ENCODE assay signal across 10 cellular contexts in genomic region chr1:195195423-195196057, GRCh38.
DNase-seq lines count a peak whose midpoint lies in the region; ATAC-seq and TF ChIP-seq lines count a peak whose summit lies in the region.
"Had no signal": no experiment of that assay in that cellular context is flagged by ENCODE, and none has a peak within 500 bp of the region (broad histone marks: within the 10 kb centered on the region; RNA-seq: fewer than 3 reads in every experiment).

No MANE protein-coding gene starts in this region.

- H4K20me1 ChIP-seq in GM23248 (ENCODE audit: insufficient read depth): no peaks in the 10 kb centered on the region

- H3K27ac Mint-ChIP-seq in natural killer cell treated with Interleukin-12 subunit alpha and Interleukin-12 subunit beta and Interleukin-15 and Interleukin-18, amount 100 ng/mL, for 72 hours: no peak overlapping the region
- H3K27ac Mint-ChIP-seq in natural killer cell: no peak overlapping the region
- H3K27ac Mint-ChIP-seq in stimulated activated effector memory CD8-positive, alpha-beta T cell treated with anti-CD3 and anti-CD28 coated beads, Interleukin-12 subunit alpha, Interleukin-12 subunit beta, amount 100 ng/mL, for 72 hours: no peak overlapping the region
- H3K27ac Mint-ChIP-seq: neural progenitor cell had no signal

- peaks cover 3% of the 10 kb centered on the region; the same call in 1 of the 2 replicates for H3K9me2 ChIP-seq in GM23248 (ENCODE audit: insufficient read depth)

- DNase-seq in natural killer cell treated with Interleukin-12 subunit alpha and Interleukin-12 subunit beta and Interleukin-15 and Interleukin-18, amount 100 ng/mL, for 72 hours (ENCODE audit: low spot score): no peak
- no peak for DNase-seq in natural killer cell
- peak; percentile 8 for DNase-seq in GM23248
- peak in 1 of 2 donors; percentile 3 for DNase-seq in stimulated activated effector memory CD8-positive, alpha-beta T cell treated with anti-CD3 and anti-CD28 coated beads, Interleukin-12 subunit alpha, Interleukin-12 subunit beta, amount 100 ng/mL, for 72 hours (ENCODE audit: low spot score in 2 of 2)
- DNase-seq in SJCRH30: no peak
- DNase-seq in T1000 (lab: John Stamatoyannopoulos, UW): no peak
- no peak for DNase-seq in stimulated activated CD4-positive, alpha-beta T cell treated with anti-CD3 and anti-CD28 coated beads, Interleukin-2, amount 100 ng/mL, for 24 hours
- DNase-seq: COR-L47 had no signal

- no peaks in the 10 kb centered on the region for H3K9me3 ChIP-seq in GM23248 (ENCODE audit: low read depth)
- no peaks in the 10 kb centered on the region for H3K9me3 ChIP-seq in SJCRH30 (replicated peaks)

- peaks cover 17% of the 10 kb centered on the region for H3K9me3 Mint-ChIP-seq in natural killer cell treated with Interleukin-12 subunit alpha and Interleukin-12 subunit beta and Interleukin-15 and Interleukin-18, amount 100 ng/mL, for 72 hours
- peaks cover 6 to 15% of the 10 kb centered on the region in 2 donors for H3K9me3 Mint-ChIP-seq in natural killer cell
- no peaks in the 10 kb centered on the region for H3K9me3 Mint-ChIP-seq in stimulated activated effector memory CD8-positive, alpha-beta T cell treated with anti-CD3 and anti-CD28 coated beads, Interleukin-12 subunit alpha, Interleukin-12 subunit beta, amount 100 ng/mL, for 72 hours
- H3K9me3 Mint-ChIP-seq: neural progenitor cell had no signal

- H3K36me3 ChIP-seq in GM23248 (ENCODE audit: low read depth) (no peaks in the 10 kb centered on the region), SJCRH30 (no peaks in the 10 kb centered on the region)
- H3K36me3 ChIP-seq: neural progenitor cell had no signal

- H3K27ac ChIP-seq in GM23248 (no peak overlapping the region), SJCRH30 (no peak overlapping the region)
- H3K27ac ChIP-seq: neural progenitor cell had no signal

- H3K79me2 ChIP-seq in GM23248 (ENCODE audit: insufficient read depth): no peaks in the 10 kb centered on the region

- no peak for TF ChIP-seq CTCF in natural killer cell (IDR thresholded peaks at IDR 0.05)

- peak overlapping the region; percentile 97 for H3K4me2 ChIP-seq in GM23248 (ENCODE audit: unreplicated experiment)
- H3K4me2 ChIP-seq: neural progenitor cell had no signal

- H3K27me3 ChIP-seq in GM23248 (replicated peaks; ENCODE audit: insufficient read depth) (no peaks in the 10 kb centered on the region), SJCRH30 (no peaks in the 10 kb centered on the region)
- H3K27me3 ChIP-seq: neural progenitor cell had no signal

- in situ Hi-C loops in GM23248 (cut with MboI): no loop called here

- ATAC-seq in natural killer cell treated with Interleukin-12 subunit alpha and Interleukin-12 subunit beta and Interleukin-15 and Interleukin-18, amount 100 ng/mL, for 72 hours: peak in 1 of 2 donors; percentile 87
- no peak for ATAC-seq in natural killer cell
- ATAC-seq in HG03565 (IDR thresholded peaks at IDR 0.05; ENCODE audit: unreplicated experiment): peak; percentile 98
- ATAC-seq in stimulated activated effector memory CD8-positive, alpha-beta T cell treated with anti-CD3 and anti-CD28 coated beads, Interleukin-12 subunit alpha, Interleukin-12 subunit beta, amount 100 ng/mL, for 72 hours: peak; percentile 98

- peaks cover 0 to 5% of the 10 kb centered on the region in 2 donors for H3K4me1 Mint-ChIP-seq in natural killer cell treated with Interleukin-12 subunit alpha and Interleukin-12 subunit beta and Interleukin-15 and Interleukin-18, amount 100 ng/mL, for 72 hours (ENCODE audit: low read depth in 2 of 2)
- H3K4me1 Mint-ChIP-seq in natural killer cell: no peaks in the 10 kb centered on the region
- H3K4me1 Mint-ChIP-seq in stimulated activated effector memory CD8-positive, alpha-beta T cell treated with anti-CD3 and anti-CD28 coated beads, Interleukin-12 subunit alpha, Interleukin-12 subunit beta, amount 100 ng/mL, for 72 hours: peaks cover 24% of the 10 kb centered on the region
- H3K4me1 Mint-ChIP-seq: neural progenitor cell had no signal

- H3K36me3 Mint-ChIP-seq in natural killer cell treated with Interleukin-12 subunit alpha and Interleukin-12 subunit beta and Interleukin-15 and Interleukin-18, amount 100 ng/mL, for 72 hours: no peaks in the 10 kb centered on the region
- H3K36me3 Mint-ChIP-seq in natural killer cell: no peaks in the 10 kb centered on the region
- H3K36me3 Mint-ChIP-seq in stimulated activated effector memory CD8-positive, alpha-beta T cell treated with anti-CD3 and anti-CD28 coated beads, Interleukin-12 subunit alpha, Interleukin-12 subunit beta, amount 100 ng/mL, for 72 hours: no peaks in the 10 kb centered on the region
- H3K36me3 Mint-ChIP-seq: neural progenitor cell had no signal

- no peaks in the 10 kb centered on the region for H3K27me3 Mint-ChIP-seq in natural killer cell treated with Interleukin-12 subunit alpha and Interleukin-12 subunit beta and Interleukin-15 and Interleukin-18, amount 100 ng/mL, for 72 hours
- H3K27me3 Mint-ChIP-seq in natural killer cell (ENCODE audit: low read depth in 2 of 2): no peaks in the 10 kb centered on the region

- peak overlapping the region; percentile 73 for H3K4me3 ChIP-seq in GM23248
- H3K4me3 ChIP-seq in SJCRH30: no peak overlapping the region
- H3K4me3 ChIP-seq: neural progenitor cell had no signal

- H2AFZ ChIP-seq in GM23248: peak overlapping the region; percentile 95
- H2AFZ ChIP-seq: neural progenitor cell had no signal

- H3K9ac ChIP-seq in GM23248: peak overlapping the region; percentile 32; the same call in 1 of the 2 replicates
- H3K9ac ChIP-seq: neural progenitor cell had no signal

- H3F3A ChIP-seq in GM23248 (ENCODE audit: insufficient read depth): no peaks in the 10 kb centered on the region

- WGBS in GM23248 (ENCODE audit: low coverage in 1 of 2, low lambda C conversion rate in 2 of 2, missing lambda C conversion rate in 2 of 2), 2 experiments: 5 to 8% methylated on average over 8 of the region's 8 CpGs

- 0 out of 2 replicates have a peak, but pooled peaks cover 5% of the 10 kb centered on the region for H3K4me1 ChIP-seq in GM23248 (ENCODE audit: insufficient read depth)
- H3K4me1 ChIP-seq in SJCRH30: no peaks in the 10 kb centered on the region
- H3K4me1 ChIP-seq: neural progenitor cell had no signal

- intact Hi-C loops in natural killer cell (cut with micrococcal nuclease): no loop called here

- peak overlapping the region; percentile 44 for H3K4me3 Mint-ChIP-seq in natural killer cell treated with Interleukin-12 subunit alpha and Interleukin-12 subunit beta and Interleukin-15 and Interleukin-18, amount 100 ng/mL, for 72 hours
- no peak overlapping the region for H3K4me3 Mint-ChIP-seq in natural killer cell
- peak overlapping the region; percentile 4 for H3K4me3 Mint-ChIP-seq in stimulated activated effector memory CD8-positive, alpha-beta T cell treated with anti-CD3 and anti-CD28 coated beads, Interleukin-12 subunit alpha, Interleukin-12 subunit beta, amount 100 ng/mL, for 72 hours
- H3K4me3 Mint-ChIP-seq: neural progenitor cell had no signal

Comparison
In these comparisons a context has a peak if more than half of its experiments do, and no peak if none do; other contexts are left out.
1. ATAC-seq: peak in HG03565 (single experiment) and stimulated activated effector memory CD8-positive, alpha-beta T cell treated with anti-CD3 and anti-CD28 coated beads, Interleukin-12 subunit alpha, Interleukin-12 subunit beta, amount 100 ng/mL, for 72 hours (single experiment); none in natural killer cell (0 of 3).